Comparison of ENCODE assay signal across 14 cellular contexts in the genomic region with DNA sequence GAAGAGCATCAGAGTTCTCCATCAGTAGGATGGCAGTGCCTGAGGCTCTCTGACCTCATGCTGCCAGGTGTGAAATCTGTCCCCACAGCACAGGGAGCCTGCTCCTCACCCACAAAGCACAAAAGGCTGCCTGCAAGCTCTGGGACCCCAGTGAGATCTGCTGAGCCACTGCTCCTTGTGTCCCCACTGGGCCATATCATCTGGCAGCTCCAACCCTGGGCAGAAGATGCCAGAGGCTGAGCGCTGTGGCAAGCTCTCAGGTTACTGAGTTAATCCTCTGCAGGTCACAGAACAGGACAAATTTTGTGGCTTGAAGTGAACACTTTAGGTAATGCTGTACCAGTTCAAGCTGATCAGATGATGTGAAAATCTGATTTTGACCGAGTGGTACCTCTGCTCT. TPM values are rescaled to one million over a fixed set of nuclear protein-coding genes. Genes with fewer than 3 reads are reported as not detected.
DNase-seq lines count a peak whose midpoint lies in the region; ATAC-seq, FAIRE-seq and TF ChIP-seq lines count a peak whose summit lies in the region.
"Had no signal": no experiment of that assay in that cellular context is flagged by ENCODE, and none has a peak within 500 bp of the region (broad histone marks: within the 10 kb centered on the region; RNA-seq: fewer than 3 reads in every experiment).

No MANE protein-coding gene starts in this region.

- peak overlapping the region; percentile 2 for H3K4me2 ChIP-seq in parathyroid adenoma (ENCODE audit: low read length)

- intact Hi-C loops in kidney (cut with DNase I) (loop anchor here (10.0 kb wide), 1 partner anchor 118 kb away; no protein-coding TSS in a partner anchor), uterus (cut with DNase I; ENCODE audit: low total_unique reads) (loop anchor here (10.0 kb wide), 1 partner anchor 108 kb away; the partner anchor contains the start of gene TEX2)

- peak; percentile 38 for DNase-seq in activated CD8-positive, alpha-beta memory T cell treated with anti-CD3 and anti-CD28 coated beads for 24 hours
- no peak for DNase-seq in activated CD8-positive, alpha-beta memory T cell treated with anti-CD3 and anti-CD28 coated beads, Interleukin-2, amount 50 U/mL, for 4 hours
- DNase-seq in kidney (no peak), uterus (no peak)
- DNase-seq: cerebellar nuclear complex; H9; mesendoderm; NCI-H2107; stimulated activated CD4-positive, alpha-beta T cell treated with anti-CD3 and anti-CD28 coated beads, Interleukin-4, amount 100 ng/mL, for 24 hours had no signal

- H3K9ac ChIP-seq in kidney (ENCODE audit: low read length in 2 of 2) (no peak overlapping the region), parathyroid adenoma (no peak overlapping the region)

- H3K79me2 ChIP-seq in parathyroid adenoma = peaks cover 2% of the 10 kb centered on the region

- H3K36me3 ChIP-seq in kidney (ENCODE audit: control insufficient read depth in 1 of 2, insufficient read depth in 2 of 2, low read length in 2 of 2) (peaks cover 5 to 12% of the 10 kb centered on the region in 2 donors), parathyroid adenoma (ENCODE audit: control insufficient read depth, insufficient read depth, low read length) (no peaks in the 10 kb centered on the region), uterus (no peaks in the 10 kb centered on the region)

- H3K27ac ChIP-seq in kidney (ENCODE audit: low read depth in 2 of 2, low read length in 2 of 2) (peak overlapping the region; percentile 47 to 71), parathyroid adenoma (peak overlapping the region; percentile 70), uterus (peak overlapping the region; percentile 64 to 65)

- H3K4me1 ChIP-seq in kidney (ENCODE audit: control insufficient read depth in 1 of 2, insufficient read depth in 1 of 2, low read depth in 1 of 2, low read length in 2 of 2) (peaks cover 27 to 37% of the 10 kb centered on the region in 2 donors), parathyroid adenoma (peaks cover 43% of the 10 kb centered on the region), uterus (peaks cover 0 to 7% of the 10 kb centered on the region in 2 donors)

- no peaks in the 10 kb centered on the region for H3K27me3 ChIP-seq in parathyroid adenoma (ENCODE audit: control insufficient read depth, insufficient read depth, low read length)
- H3K27me3 ChIP-seq in uterus = no peaks in the 10 kb centered on the region

- H3K9me3 ChIP-seq in kidney (ENCODE audit: control insufficient read depth in 1 of 2, low read length in 2 of 2) (no peaks in the 10 kb centered on the region), parathyroid adenoma (ENCODE audit: control insufficient read depth, low read length) (no peaks in the 10 kb centered on the region), uterus (no peaks in the 10 kb centered on the region)

- TF ChIP-seq CTCF in kidney (IDR thresholded peaks at IDR 0.05; ENCODE audit: borderline replicate concordance, extremely low read depth, insufficient read depth) (no peak), parathyroid adenoma (IDR thresholded peaks at IDR 0.05) (no peak), uterus (IDR thresholded peaks at IDR 0.05) (no peak)

- FAIRE-seq in kidney (lab: Jason Lieb, UNC) = no peak

- no peak overlapping the region for H2AFZ ChIP-seq in parathyroid adenoma

- no peak for ATAC-seq in GM19397 (IDR thresholded peaks at IDR 0.05; ENCODE audit: unreplicated experiment)
- ATAC-seq in HG02970 (IDR thresholded peaks at IDR 0.05; ENCODE audit: low FRiP score, unreplicated experiment) = no peak
- no peak for ATAC-seq in HG03139 (IDR thresholded peaks at IDR 0.05; ENCODE audit: unreplicated experiment)
- ATAC-seq: stimulated activated effector memory CD8-positive, alpha-beta T cell treated with anti-CD3 and anti-CD28 coated beads, Interleukin-12 subunit alpha, Interleukin-12 subunit beta, amount 100 ng/mL, for 72 hours had no signal

- H3K4me3 ChIP-seq in kidney (ENCODE audit: low read length in 2 of 2) (no peak overlapping the region), parathyroid adenoma (ENCODE audit: low read depth, low read length) (no peak overlapping the region), uterus (no peak overlapping the region)

- no peak for TF ChIP-seq POLR2A in uterus (IDR thresholded peaks at IDR 0.05)

RNA-seq across cellular contexts. Expression of gene ERN1, which starts 26.7 kb away (rescaled TPM):
- total RNA-seq in kidney = 37.0 TPM
- 2.8 TPM for polyA plus RNA-seq in kidney (ENCODE audit: insufficient read depth, low read depth, low replicate concordance)
- total RNA-seq in uterus = 10 to 100 TPM in 3 of 4 donors, 1 to 10 TPM in 1; 4.4 to 56.5 (median 15.0) TPM
